ENCODE assay signal across 21 cellular contexts in the genomic region with DNA sequence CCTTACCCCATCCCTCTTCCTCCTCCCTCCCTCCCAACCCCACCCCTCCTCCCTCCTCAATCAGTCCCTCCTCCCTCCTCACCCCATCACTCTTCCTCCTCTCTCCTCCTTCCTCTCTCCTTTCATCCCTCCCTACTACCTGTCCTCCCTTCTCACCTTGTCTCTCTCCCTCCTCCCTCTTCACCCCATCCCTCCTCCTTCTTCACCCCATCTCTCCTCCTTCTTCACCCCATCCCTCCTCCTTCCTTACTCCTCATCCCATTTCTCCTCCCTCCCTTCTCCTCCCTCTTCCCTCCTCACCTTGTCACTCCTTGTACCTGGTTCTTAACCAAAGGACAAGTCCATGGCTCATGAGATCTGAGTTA.
"Had no signal": no experiment of that assay in that cellular context is flagged by ENCODE, and none has a peak within 500 bp of the region (broad histone marks: within the 10 kb centered on the region; RNA-seq: fewer than 3 reads in every experiment).

No MANE protein-coding gene starts in this region.

- ATAC-seq: activated CD4-positive, CD25-positive, alpha-beta regulatory T cell treated with anti-CD3 and anti-CD28 coated beads, Interleukin-2, amount 50 U/mL, for 24 hours; activated CD8-positive, alpha-beta memory T cell treated with anti-CD3 and anti-CD28 coated beads, Interleukin-2, amount 10 ng/mL, durations not matched to agents 7 days and 5 days; esophagus mucosa; natural killer cell had no signal

- H3K27me3 Mint-ChIP-seq: activated CD4-positive, alpha-beta memory T cell treated with anti-CD3 and anti-CD28 coated beads, Interleukin-2, amount 10 ng/mL, durations not matched to agents 7 days and 5 days; activated CD4-positive, alpha-beta T cell treated with anti-CD3 and anti-CD28 coated beads, Interleukin-2, amount 10 ng/mL, durations not matched to agents 24 days and 14 days; activated CD8-positive, alpha-beta memory T cell treated with anti-CD3 and anti-CD28 coated beads, Interleukin-2, amount 10 ng/mL, durations not matched to agents 7 days and 5 days had no signal

- H3K36me3 ChIP-seq: brain microvascular endothelial cell, left lung, upper lobe of right lung had no signal

- H3K4me3 ChIP-seq: left lung, upper lobe of right lung had no signal

- H3K4me3 Mint-ChIP-seq: activated CD4-positive, alpha-beta memory T cell treated with anti-CD3 and anti-CD28 coated beads, Interleukin-2, amount 10 ng/mL, durations not matched to agents 7 days and 5 days; activated CD4-positive, alpha-beta T cell treated with anti-CD3 and anti-CD28 coated beads, Interleukin-2, amount 10 ng/mL, durations not matched to agents 24 days and 14 days; activated CD8-positive, alpha-beta memory T cell treated with anti-CD3 and anti-CD28 coated beads, Interleukin-2, amount 10 ng/mL, durations not matched to agents 7 days and 5 days; mesothelial cell of epicardium; natural killer cell had no signal

- H3K36me3 Mint-ChIP-seq: activated CD8-positive, alpha-beta memory T cell treated with anti-CD3 and anti-CD28 coated beads, Interleukin-2, amount 10 ng/mL, durations not matched to agents 7 days and 5 days; mesothelial cell of epicardium; natural killer cell had no signal

- H3K27me3 ChIP-seq: brain microvascular endothelial cell, left lung, upper lobe of right lung had no signal

- DNase-seq: activated CD4-positive, alpha-beta memory T cell treated with anti-CD3 and anti-CD28 coated beads, Interleukin-2, amount 10 ng/mL, durations not matched to agents 7 days and 5 days; activated CD4-positive, alpha-beta T cell treated with anti-CD3 and anti-CD28 coated beads, Interleukin-2, amount 10 ng/mL, durations not matched to agents 24 days and 14 days; activated CD8-positive, alpha-beta memory T cell treated with anti-CD3 and anti-CD28 coated beads, Interleukin-2, amount 10 ng/mL, durations not matched to agents 7 days and 5 days; activated effector memory CD4-positive, alpha-beta T cell treated with anti-CD3 and anti-CD28 coated beads, Interleukin-2, amount 50 U/mL, for 16 hours; activated naive CD4-positive, alpha-beta T cell treated with anti-CD3 and anti-CD28 coated beads, Interleukin-2, amount 50 U/mL, for 16 hours; activated T-cell treated with anti-CD3 and anti-CD28 coated beads for 4 hours; anterior cingulate cortex; central memory CD4-positive, alpha-beta T cell; effector memory CD4-positive, alpha-beta T cell; hippocampal formation; left lung; mammary epithelial cell; natural killer cell; nucleus accumbens; stimulated activated CD4-positive, alpha-beta T cell treated with anti-CD3 and anti-CD28 coated beads, Interleukin-4, amount 100 ng/mL, for 1 hour; stimulated activated naive CD4-positive, alpha-beta T cell treated with Interleukin-2 at 50 U/mL for 16 hours; upper lobe of right lung had no signal

- H3K9me3 ChIP-seq: left lung, upper lobe of right lung had no signal

- H3K9me3 Mint-ChIP-seq: activated CD4-positive, alpha-beta memory T cell treated with anti-CD3 and anti-CD28 coated beads, Interleukin-2, amount 10 ng/mL, durations not matched to agents 7 days and 5 days; activated CD4-positive, alpha-beta T cell treated with anti-CD3 and anti-CD28 coated beads, Interleukin-2, amount 10 ng/mL, durations not matched to agents 24 days and 14 days; mesothelial cell of epicardium; natural killer cell had no signal

- H3K27ac ChIP-seq: brain microvascular endothelial cell, left lung, upper lobe of right lung had no signal

- H3K27ac Mint-ChIP-seq: activated CD4-positive, alpha-beta memory T cell treated with anti-CD3 and anti-CD28 coated beads, Interleukin-2, amount 10 ng/mL, durations not matched to agents 7 days and 5 days; activated CD4-positive, alpha-beta T cell treated with anti-CD3 and anti-CD28 coated beads, Interleukin-2, amount 10 ng/mL, durations not matched to agents 24 days and 14 days; activated CD8-positive, alpha-beta memory T cell treated with anti-CD3 and anti-CD28 coated beads, Interleukin-2, amount 10 ng/mL, durations not matched to agents 7 days and 5 days; mesothelial cell of epicardium; natural killer cell had no signal

- H3K4me1 Mint-ChIP-seq: activated CD4-positive, alpha-beta memory T cell treated with anti-CD3 and anti-CD28 coated beads, Interleukin-2, amount 10 ng/mL, durations not matched to agents 7 days and 5 days; activated CD4-positive, alpha-beta T cell treated with anti-CD3 and anti-CD28 coated beads, Interleukin-2, amount 10 ng/mL, durations not matched to agents 24 days and 14 days; activated CD8-positive, alpha-beta memory T cell treated with anti-CD3 and anti-CD28 coated beads, Interleukin-2, amount 10 ng/mL, durations not matched to agents 7 days and 5 days; natural killer cell had no signal
